In genomic region chr16:50534556-50534955, GRCh38 we compare ENCODE assay signal across 1 cellular context.
TF ChIP-seq lines count a peak whose summit lies in the region.

No MANE protein-coding gene starts in this region.

TF ChIP-seq in HepG2, 621 proteins besides CTCF, POLR2A, EP300 and RAD21 (continued from another document):
- TF ChIP-seq ZHX1 (CRISPR knock-in tag; IDR thresholded peaks at IDR 0.05; ENCODE audit: low read depth) = no peak
- no peak for TF ChIP-seq CCAR2 (optimal IDR thresholded peaks at IDR 0.05; ENCODE audit: low read depth, low read length)
- TF ChIP-seq NCOA2 (CRISPR knock-in tag; IDR thresholded peaks at IDR 0.05) = no peak
- TF ChIP-seq HMG20B (CRISPR knock-in tag; conservative IDR thresholded peaks at IDR 0.05) = no peak
- no peak for TF ChIP-seq HOXA7 (CRISPR knock-in tag; IDR thresholded peaks at IDR 0.05)
- TF ChIP-seq ZSCAN30 (CRISPR knock-in tag; IDR thresholded peaks at IDR 0.05) = no peak
- no peak for TF ChIP-seq U2AF1 (optimal IDR thresholded peaks at IDR 0.05; ENCODE audit: low read depth, low read length)
- TF ChIP-seq ZNF3 (CRISPR knock-in tag; IDR thresholded peaks at IDR 0.05) = no peak
- no peak for TF ChIP-seq EZH2 (conservative IDR thresholded peaks at IDR 0.05; ENCODE audit: low read depth, low read length)
- TF ChIP-seq KLF6 (CRISPR knock-in tag; IDR thresholded peaks at IDR 0.05) = no peak
- TF ChIP-seq PRDM15 (CRISPR knock-in tag; IDR thresholded peaks at IDR 0.05) = no peak
- TF ChIP-seq MED13 (CRISPR knock-in tag; IDR thresholded peaks at IDR 0.05) = no peak
- TF ChIP-seq PAWR (CRISPR knock-in tag; IDR thresholded peaks at IDR 0.05; ENCODE audit: borderline replicate concordance) = no peak
- TF ChIP-seq POGK (CRISPR knock-in tag; conservative IDR thresholded peaks at IDR 0.05) = no peak
- no peak for TF ChIP-seq KLF15 (CRISPR knock-in tag; IDR thresholded peaks at IDR 0.05; ENCODE audit: borderline replicate concordance)
- TF ChIP-seq ARNT2 (CRISPR knock-in tag; IDR thresholded peaks at IDR 0.05; ENCODE audit: low read depth) = no peak
- no peak for TF ChIP-seq BCL3 (CRISPR knock-in tag; IDR thresholded peaks at IDR 0.05)
TF ChIP-seq in HepG2: peak in this region for 0.
